ENCODE assay signal across 9 cellular contexts in the genomic region with DNA sequence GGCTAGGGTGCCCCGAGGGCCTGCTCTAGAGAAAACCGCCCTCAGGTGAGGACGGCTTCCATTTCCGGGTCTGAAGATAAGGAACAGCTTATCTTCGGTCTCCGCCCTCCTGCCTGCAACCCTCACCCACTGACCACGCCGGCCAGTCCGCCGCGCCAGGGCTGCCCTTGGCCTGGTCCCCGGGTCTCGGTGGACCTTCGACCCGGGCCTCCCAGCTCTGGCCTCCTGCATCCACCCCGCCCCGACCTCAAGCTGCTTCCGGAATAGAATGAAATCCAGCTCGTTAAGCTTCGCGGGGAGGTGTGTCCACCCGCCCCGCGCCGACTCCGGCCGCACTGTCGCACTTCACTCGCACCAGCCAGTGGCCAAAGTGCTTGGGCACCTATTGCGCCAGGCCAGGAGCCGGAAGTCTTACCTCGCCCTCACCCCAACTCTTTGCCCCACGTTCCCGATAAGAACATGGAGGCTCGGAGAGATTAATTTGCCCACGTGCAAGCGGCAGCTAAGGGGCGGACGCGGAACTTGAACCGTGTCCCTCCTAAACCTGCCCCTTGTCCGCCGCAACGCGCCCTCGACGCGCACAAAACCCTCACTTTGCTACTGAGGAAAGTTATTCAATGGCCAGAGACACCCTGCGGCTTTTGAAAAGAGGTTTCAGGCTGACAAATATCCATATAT. TPM values are rescaled to one million over a fixed set of nuclear protein-coding genes. Genes with fewer than 3 reads are reported as not detected.
DNase-seq lines count a peak whose midpoint lies in the region; ATAC-seq and TF ChIP-seq lines count a peak whose summit lies in the region.
"Had no signal": no experiment of that assay in that cellular context is flagged by ENCODE, and none has a peak within 500 bp of the region (broad histone marks: within the 10 kb centered on the region; RNA-seq: fewer than 3 reads in every experiment).

No MANE protein-coding gene starts in this region.

- H3K9me3 ChIP-seq in effector memory CD4-positive, alpha-beta T cell (ENCODE audit: control insufficient read depth, low read length), result no peaks in the 10 kb centered on the region
- no peaks in the 10 kb centered on the region for H3K9me3 ChIP-seq in mucosa of rectum (ENCODE audit: control insufficient read depth in 2 of 2, low read length in 2 of 2)
- H3K9me3 ChIP-seq in aorta (ENCODE audit: control insufficient read depth, low read length), result no peaks in the 10 kb centered on the region

- H3K9ac ChIP-seq in mucosa of rectum (ENCODE audit: low read depth in 1 of 2, low read length in 2 of 2), result peak overlapping the region; percentile 68 to 90

- H3K27me3 ChIP-seq in effector memory CD4-positive, alpha-beta T cell (replicated peaks; ENCODE audit: control insufficient read depth, insufficient read depth, low read length, poor library complexity, severe bottlenecking), result no peaks in the 10 kb centered on the region
- H3K27me3 ChIP-seq in mucosa of rectum (ENCODE audit: control insufficient read depth in 2 of 2, insufficient read depth in 2 of 2, low read length in 2 of 2) (no peaks in the 10 kb centered on the region), aorta (ENCODE audit: control insufficient read depth in 1 of 2, insufficient read depth in 2 of 2, low read length in 1 of 2) (no peaks in the 10 kb centered on the region)

- TF ChIP-seq CTCF in GM12865 (IDR thresholded peaks at IDR 0.05; ENCODE audit: insufficient read depth, low read depth, low read length, missing control alignments), result no peak

- peak overlapping the region; percentile 67 for H3K4me3 ChIP-seq in GM12865 (ENCODE audit: low read depth, low read length)
- H3K4me3 ChIP-seq in effector memory CD4-positive, alpha-beta T cell (ENCODE audit: insufficient read depth, low read depth, low read length, poor library complexity, severe bottlenecking), result peak overlapping the region; percentile 89
- peak overlapping the region; percentile 80 to 92 for H3K4me3 ChIP-seq in mucosa of rectum (ENCODE audit: low read length in 2 of 2)
- H3K4me3 ChIP-seq in aorta (ENCODE audit: low read length in 2 of 2), result peak overlapping the region; percentile 20 to 49

- DNase-seq in GM12865 (ENCODE audit: low read depth) (peak; percentile 24), RPMI8226 (peak; percentile 51), aorta (peak in 1 of 2 donors; percentile 78), NAMALWA (ENCODE audit: low spot score) (no peak)
- peak in 1 of 3 donors; percentile 14 for DNase-seq in effector memory CD4-positive, alpha-beta T cell

- peak overlapping the region; percentile 35 for H3K27ac ChIP-seq in effector memory CD4-positive, alpha-beta T cell (ENCODE audit: insufficient read depth, low read length, poor library complexity, severe bottlenecking)
- H3K27ac ChIP-seq in mucosa of rectum (ENCODE audit: low read depth in 2 of 2, low read length in 2 of 2) (peak overlapping the region; percentile 95 to 96), aorta (ENCODE audit: low read depth in 1 of 2, low read length in 2 of 2) (no peak overlapping the region)

- peaks cover 21% of the 10 kb centered on the region for H3K4me1 ChIP-seq in effector memory CD4-positive, alpha-beta T cell (ENCODE audit: control insufficient read depth, insufficient read depth, low read length, poor library complexity, severe bottlenecking)
- H3K4me1 ChIP-seq in mucosa of rectum (ENCODE audit: control insufficient read depth in 2 of 2, insufficient read depth in 2 of 2, low read length in 2 of 2), result peaks cover 48 to 56% of the 10 kb centered on the region in 2 donors
- H3K4me1 ChIP-seq in aorta (ENCODE audit: control insufficient read depth in 1 of 2, insufficient read depth in 2 of 2, low read length in 2 of 2), result no peaks in the 10 kb centered on the region

- H3K36me3 ChIP-seq in effector memory CD4-positive, alpha-beta T cell (ENCODE audit: control insufficient read depth, insufficient read depth, low read length), result no peaks in the 10 kb centered on the region
- H3K36me3 ChIP-seq in mucosa of rectum (ENCODE audit: control insufficient read depth in 2 of 2, insufficient read depth in 2 of 2, low read length in 2 of 2), result peaks cover 3 to 6% of the 10 kb centered on the region in 2 donors
- no peaks in the 10 kb centered on the region for H3K36me3 ChIP-seq in aorta (ENCODE audit: control insufficient read depth in 1 of 2, insufficient read depth in 2 of 2, low read length in 1 of 2)

- intact Hi-C loops in aorta (cut with DNase I), result loop anchor here (5.0 to 10.0 kb wide), 3 partner anchors 97 to 470 kb away; a partner anchor contains a TSS

- no peak for ATAC-seq in aorta (ENCODE audit: low FRiP score)
- ATAC-seq in HG02623 (IDR thresholded peaks at IDR 0.05; ENCODE audit: unreplicated experiment), result no peak
- ATAC-seq in GM21717 (IDR thresholded peaks at IDR 0.05; ENCODE audit: unreplicated experiment), result no peak

- 6 to 10% methylated on average over 49 of the region's 49 CpGs for WGBS in aorta, 2 donors

RNA-seq across cellular contexts. Expression of a gene that starts 0.7 kb away (rescaled TPM):
- total RNA-seq in aorta, result 1 to 10 TPM; 5.4 to 5.9 TPM
- polyA plus RNA-seq in aorta, result 1 to 10 TPM in 1 of 2 donors, under 1 TPM in 1; 0.82 to 2.1 TPM

RNA-seq across cellular contexts. Expression of a gene that starts 23.6 kb away (rescaled TPM):
- 10 to 100 TPM; 31.8 to 41.3 TPM for total RNA-seq in aorta
- polyA plus RNA-seq in aorta, result 10 to 100 TPM; 24.9 to 34.1 TPM

RNA-seq across cellular contexts. Expression of a gene that starts 24.3 kb away (rescaled TPM):
- 10 to 100 TPM in 1 of 2 donors, 1 to 10 TPM in 1; 7.0 to 10.6 TPM for total RNA-seq in aorta
- polyA plus RNA-seq in aorta, result 1 to 10 TPM; 1.6 to 4.1 TPM

RNA-seq across cellular contexts. Expression of a gene that starts 53.9 kb away (rescaled TPM):
- total RNA-seq in aorta, result not detected
- not detected for polyA plus RNA-seq in aorta
- total RNA-seq: T-helper 1 cell treated with Interleukin-12 subunit alpha and Interleukin-12 subunit beta and Interleukin-4 antibody, amounts not matched to agents 30 ng/mL and 1 ng/mL, for 36 hours had no signal

Comparison
In these comparisons a context has a peak if more than half of its experiments do, and no peak if none do; other contexts are left out.
1. H3K4me3 ChIP-seq: peak in every context shown above with its lines; median percentile 89 in effector memory CD4-positive, alpha-beta T cell; 86 in mucosa of rectum; 67 in GM12865; 34 in aorta.
2. H3K27ac ChIP-seq: peak in effector memory CD4-positive, alpha-beta T cell (single experiment) and mucosa of rectum (2 of 2); none in aorta (0 of 2).